In the genomic region with DNA sequence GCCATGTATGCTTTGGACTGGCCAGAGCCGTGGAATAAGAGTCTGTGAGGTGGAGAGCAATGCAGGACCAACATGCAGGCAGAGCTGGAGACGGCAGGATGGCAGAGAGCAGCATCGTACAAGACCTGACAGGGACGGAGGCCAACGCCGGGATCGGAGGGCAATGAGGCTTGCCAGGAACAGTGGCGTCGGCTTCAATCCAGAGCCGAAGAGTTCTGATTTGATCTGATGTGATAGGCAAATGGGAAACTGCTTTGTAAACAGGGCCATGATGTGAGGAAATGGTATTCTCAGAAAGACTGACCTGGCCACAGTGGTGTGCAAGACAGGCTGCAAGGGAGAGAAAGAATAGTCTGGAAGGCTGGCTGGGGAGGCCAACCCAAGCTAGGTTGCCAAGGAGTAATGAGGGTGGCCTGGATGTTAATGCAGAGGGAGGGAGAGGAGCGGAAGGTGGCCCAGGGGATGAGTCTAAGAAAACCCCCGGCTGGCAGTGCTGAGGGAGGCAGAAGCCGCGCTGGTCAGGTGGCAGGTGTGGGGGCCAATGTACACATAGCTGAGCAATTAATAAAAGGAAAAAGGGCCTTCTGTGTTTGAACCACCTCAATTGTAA, we compare ENCODE assay signal across 8 cellular contexts. TPM values are rescaled to one million over a fixed set of nuclear protein-coding genes. Genes with fewer than 3 reads are reported as not detected.
DNase-seq lines count a peak whose midpoint lies in the region; ATAC-seq and TF ChIP-seq lines count a peak whose summit lies in the region.

No MANE protein-coding gene starts in this region.

- peak; percentile 13 for ATAC-seq in HG02588 (IDR thresholded peaks at IDR 0.05; ENCODE audit: unreplicated experiment)
- ATAC-seq in right lobe of liver = peak; percentile 18 to 49 (median 24)
- ATAC-seq in left colon = no peak

- WGBS in right lobe of liver (ENCODE audit: insufficient coverage, low coverage, low lambda C conversion rate, missing lambda C conversion rate) = 66% methylated on average over 10 of the region's 14 CpGs

- H3K27me3 ChIP-seq in right lobe of liver = no peaks in the 10 kb centered on the region

- H3K4me1 ChIP-seq in right lobe of liver = no peaks in the 10 kb centered on the region

- H3K9me3 ChIP-seq in right lobe of liver = no peaks in the 10 kb centered on the region

- intact Hi-C loops in right lobe of liver (cut with DNase I) = no loop called here
- intact Hi-C loops in left colon (cut with DNase I, micrococcal nuclease) = no loop called here

- no peak for DNase-seq in GM12865 (ENCODE audit: low read depth)
- DNase-seq in SHP77 (lab: John Stamatoyannopoulos, UW) = peak; percentile 48 to 58
- DNase-seq in right lobe of liver = peak in 1 of 3 donors; percentile 60
- DNase-seq in NCI-H128 (lab: John Stamatoyannopoulos, UW; ENCODE audit: unreplicated experiment) = no peak
- no peak for DNase-seq in COLO668 (lab: John Stamatoyannopoulos, UW; ENCODE audit: unreplicated experiment)
- no peak for DNase-seq in stimulated activated CD4-positive, alpha-beta T cell treated with anti-CD3 and anti-CD28 coated beads, Interleukin-15, amount 100 ng/mL, for 24 hours
- DNase-seq in left colon = no peak

- no peaks in the 10 kb centered on the region for H3K36me3 ChIP-seq in right lobe of liver

- peak overlapping the region; percentile 28 for H3K4me3 ChIP-seq in GM12865 (ENCODE audit: low read depth, low read length)
- H3K4me3 ChIP-seq in right lobe of liver = no peak overlapping the region

- TF ChIP-seq CTCF in GM12865 (IDR thresholded peaks at IDR 0.05; ENCODE audit: insufficient read depth, low read depth, low read length, missing control alignments) (no peak), right lobe of liver (IDR thresholded peaks at IDR 0.05) (no peak)

- H3K27ac ChIP-seq in right lobe of liver = peak overlapping the region; percentile 24 to 56 (median 34)

- no peak for TF ChIP-seq POLR2A in right lobe of liver (IDR thresholded peaks at IDR 0.05)

RNA-seq across cellular contexts. Expression of a gene that starts 26.7 kb away (rescaled TPM):
- 1 to 10 TPM; 2.6 to 7.5 (median 4.8) TPM for total RNA-seq in right lobe of liver
- 1 to 10 TPM; 4.6 to 6.7 TPM for total RNA-seq in left colon

Comparison
In these comparisons a context has a peak if more than half of its experiments do, and no peak if none do; other contexts are left out.
1. DNase-seq: peak in SHP77 (2 of 2); none in GM12865 (single experiment), NCI-H128 (single experiment), COLO668 (single experiment), stimulated activated CD4-positive, alpha-beta T cell treated with anti-CD3 and anti-CD28 coated beads, Interleukin-15, amount 100 ng/mL, for 24 hours (single experiment) and left colon (0 of 2).